Comparison of ENCODE assay signal across 8 cellular contexts in genomic region chr9:136992819-136993369, GRCh38. TPM values are rescaled to one million over a fixed set of nuclear protein-coding genes. Genes with fewer than 3 reads are reported as not detected.
DNase-seq lines count a peak whose midpoint lies in the region; ATAC-seq, FAIRE-seq and TF ChIP-seq lines count a peak whose summit lies in the region.

No MANE protein-coding gene starts in this region.

- peak overlapping the region; percentile 62 for H3K4me3 ChIP-seq in GM06990 (replicated peaks; ENCODE audit: low read depth, low read length)
- peak overlapping the region; percentile 85 for H3K4me3 ChIP-seq in OCI-LY1 (ENCODE audit: low read depth, low read length, poor library complexity, severe bottlenecking)

- FAIRE-seq in GM19239 (lab: Jason Lieb, UNC) = no peak

- H3K27me3 ChIP-seq in GM06990 (replicated peaks; ENCODE audit: control insufficient read depth, insufficient read depth, low read length) (no peaks in the 10 kb centered on the region; the same call in 1 of the 2 replicates), OCI-LY1 (ENCODE audit: insufficient read depth, low read length) (peaks cover 10% of the 10 kb centered on the region; the same call in 1 of the 2 replicates)

- H3K36me3 Mint-ChIP-seq in progenitor cell of endocrine pancreas (ENCODE audit: insufficient read depth) = no peaks in the 10 kb centered on the region

- peak overlapping the region; percentile 94 for H3K4me2 ChIP-seq in OCI-LY1 (ENCODE audit: low read length)

- H4K20me1 ChIP-seq in OCI-LY1 (ENCODE audit: insufficient read depth, low read length) = no peaks in the 10 kb centered on the region

- peak overlapping the region; percentile 76 for H3K4me3 Mint-ChIP-seq in progenitor cell of endocrine pancreas (ENCODE audit: low read depth)

- H3F3A ChIP-seq in OCI-LY1 (ENCODE audit: insufficient read depth, low read length) = no peaks in the 10 kb centered on the region

- peak overlapping the region; percentile 73 for H3K9ac ChIP-seq in OCI-LY1 (ENCODE audit: low read length)

- no peaks in the 10 kb centered on the region for H3K9me3 ChIP-seq in OCI-LY1 (ENCODE audit: low read length)

- no peaks in the 10 kb centered on the region; the same call in 1 of the 2 replicates for H3K36me3 ChIP-seq in GM06990 (ENCODE audit: control insufficient read depth, insufficient read depth, low read length)
- H3K36me3 ChIP-seq in OCI-LY1 (ENCODE audit: insufficient read depth, low read length) = no peaks in the 10 kb centered on the region; the same call in 1 of the 2 replicates

- H3K27ac Mint-ChIP-seq in progenitor cell of endocrine pancreas = no peak overlapping the region

- no peak for ATAC-seq in HG02885 (IDR thresholded peaks at IDR 0.05; ENCODE audit: poor library complexity, unreplicated experiment)

- H3K27ac ChIP-seq in OCI-LY1 (ENCODE audit: low read depth, low read length, poor library complexity, severe bottlenecking) (peak overlapping the region; percentile 16), epithelial cell of prostate (peak overlapping the region; percentile 78)

- peaks cover 20% of the 10 kb centered on the region for H3K4me1 ChIP-seq in OCI-LY1 (ENCODE audit: insufficient read depth, low read length, severe bottlenecking)

- no peaks in the 10 kb centered on the region for H3K9me3 Mint-ChIP-seq in progenitor cell of endocrine pancreas (ENCODE audit: low read depth)

- no peaks in the 10 kb centered on the region for H3K79me2 ChIP-seq in OCI-LY1 (ENCODE audit: insufficient read depth, low read length)

- peaks cover under 1% of the 10 kb centered on the region for H3K27me3 Mint-ChIP-seq in progenitor cell of endocrine pancreas

- no peaks in the 10 kb centered on the region for H3K9me2 ChIP-seq in OCI-LY1 (ENCODE audit: low read depth, low read length)

- DNase-seq in GM06990 (ENCODE audit: extremely low read depth, insufficient read length) = no peak
- no peak for DNase-seq in epithelial cell of prostate (ENCODE audit: low read depth, low spot score)
- DNase-seq in progenitor cell of endocrine pancreas (ENCODE audit: low spot score, unreplicated experiment) = no peak
- no peak for DNase-seq in GM19239 (ENCODE audit: insufficient read length, low spot score)
- DNase-seq in NOMO-1 treated with DMSO at 0.1 percent for 48 hours (lab: John Stamatoyannopoulos, UW; ENCODE audit: unreplicated experiment) = no peak
- DNase-seq in superior temporal gyrus (ENCODE audit: extremely low spot score) = no peak

- H3K4me1 Mint-ChIP-seq in progenitor cell of endocrine pancreas (ENCODE audit: low read depth) = peaks cover 11% of the 10 kb centered on the region

- no peak overlapping the region for H2AFZ ChIP-seq in OCI-LY1 (ENCODE audit: low read length)

- TF ChIP-seq CTCF in GM06990 (IDR thresholded peaks at IDR 0.05; ENCODE audit: insufficient read depth, low read length, poor library complexity, severe bottlenecking) (no peak), OCI-LY1 (IDR thresholded peaks at IDR 0.05; ENCODE audit: low read length) (no peak), progenitor cell of endocrine pancreas (IDR thresholded peaks at IDR 0.05; ENCODE audit: unreplicated experiment) (no peak)

RNA-seq across cellular contexts. Expression of gene PAXX, which starts 0.7 kb away (rescaled TPM):
- 54.9 and 57.1 TPM in 2 replicates for total RNA-seq in progenitor cell of endocrine pancreas

RNA-seq across cellular contexts. Expression of gene CLIC3, which starts 3.5 kb away (rescaled TPM):
- 0.64 TPM in 1 of 2 replicates, not detected in the other for total RNA-seq in progenitor cell of endocrine pancreas

RNA-seq across cellular contexts. Expression of gene LCNL1, which starts 10.1 kb away (rescaled TPM):
- total RNA-seq in progenitor cell of endocrine pancreas = not detected in 2 replicates

RNA-seq across cellular contexts. Expression of gene PTGDS, which starts 15.6 kb away (rescaled TPM):
- not detected in 2 replicates for total RNA-seq in progenitor cell of endocrine pancreas

RNA-seq across cellular contexts. Expression of gene ABCA2, which starts 35.1 kb away (rescaled TPM):
- total RNA-seq in progenitor cell of endocrine pancreas = 26.4 and 30.1 TPM in 2 replicates
